Comparison of ENCODE assay signal across 8 cellular contexts in genomic region chr5:172897067-172897690, GRCh38.
A peak's percentile ranks its signal among the peaks of the same experiment; 100 is the strongest.
DNase-seq lines count a peak whose midpoint lies in the region; ATAC-seq and TF ChIP-seq lines count a peak whose summit lies in the region.
"Not testable (repeated sequence)": the region's sequence is repeated elsewhere in the genome, so short reads cannot be mapped to it uniquely, and the experiment has no call there.

No MANE protein-coding gene starts in this region.

- H3K4me3 ChIP-seq in AG10803 (ENCODE audit: low read length) (peak overlapping the region; percentile 12), SJSA1 (peak overlapping the region; percentile 1), heart left ventricle (peak overlapping the region in 6 of 12 donors; percentile 13 to 48 (median 34)), rectal smooth muscle tissue (ENCODE audit: low read length) (peak overlapping the region; percentile 10)
- not testable (repeated sequence) for H3K4me3 ChIP-seq in mucosa of stomach (ENCODE audit: low read length); testis

- ATAC-seq in heart left ventricle: not testable (repeated sequence)

- not testable (repeated sequence) for H3K27me3 ChIP-seq in SJSA1 (replicated peaks); heart left ventricle; mucosa of stomach (ENCODE audit: control insufficient read depth, insufficient read depth, low read length); rectal smooth muscle tissue (ENCODE audit: control insufficient read depth, insufficient read depth, low read length); testis

- not testable (repeated sequence) for H3K9me3 Mint-ChIP-seq in activated naive CD4-positive, alpha-beta T cell treated with anti-CD3 and anti-CD28 coated beads, Interleukin-2, amount 50 U/mL, for 24 hours

- TF ChIP-seq POLR2A in heart left ventricle (IDR thresholded peaks at IDR 0.05); testis (IDR thresholded peaks at IDR 0.05): not testable (repeated sequence)

- TF ChIP-seq CTCF in AG10803 (conservative IDR thresholded peaks at IDR 0.05; ENCODE audit: low read length); heart left ventricle (IDR thresholded peaks at IDR 0.05); testis (IDR thresholded peaks at IDR 0.05): not testable (repeated sequence)

- peak overlapping the region; percentile 56 for H3K9ac ChIP-seq in mucosa of stomach (ENCODE audit: low read length)
- not testable (repeated sequence) for H3K9ac ChIP-seq in rectal smooth muscle tissue (ENCODE audit: low read length)

- not testable (repeated sequence) for DNase-seq in AG10803 (ENCODE audit: low read depth); SJSA1 (ENCODE audit: low read depth in 1 of 2, low spot score in 2 of 2); heart left ventricle; testis

- H3K4me3 Mint-ChIP-seq in activated naive CD4-positive, alpha-beta T cell treated with anti-CD3 and anti-CD28 coated beads, Interleukin-2, amount 50 U/mL, for 24 hours: not testable (repeated sequence)

- H3K27ac ChIP-seq in SJSA1 (peak overlapping the region; percentile 86), cingulate gyrus (ENCODE audit: low read depth, low read length) (peak overlapping the region; percentile 79), heart left ventricle (peak overlapping the region; percentile 31 to 92 (median 86)), rectal smooth muscle tissue (ENCODE audit: low read depth, low read length) (peak overlapping the region; percentile 92), testis (peak overlapping the region; percentile 78 to 92)

- peaks cover 76% of the 10 kb centered on the region for H3K4me1 ChIP-seq in SJSA1 (replicated peaks)
- H3K4me1 ChIP-seq in heart left ventricle: peaks cover 2 to 60% (median 53%) of the 10 kb centered on the region in 12 donors
- H3K4me1 ChIP-seq in mucosa of stomach (ENCODE audit: control insufficient read depth, insufficient read depth, low read length): peaks cover 33% of the 10 kb centered on the region
- H3K4me1 ChIP-seq in rectal smooth muscle tissue (ENCODE audit: control insufficient read depth, insufficient read depth, low read length): peaks cover 30% of the 10 kb centered on the region
- H3K4me1 ChIP-seq in testis: peaks cover 47% of the 10 kb centered on the region

- intact Hi-C loops in heart left ventricle (cut with DNase I): loop anchor here in 1 of 10 donors (10.0 kb wide), 1 partner anchor 122 kb away; the partner anchor contains the start of gene DUSP1
- intact Hi-C loops in testis (cut with DNase I; ENCODE audit: low total_unique reads): not testable (repeated sequence)

- H3K36me3 ChIP-seq in SJSA1: peaks cover 51% of the 10 kb centered on the region
- peaks cover 0 to 18% (median 0%) of the 10 kb centered on the region in 9 donors for H3K36me3 ChIP-seq in heart left ventricle
- not testable (repeated sequence) for H3K36me3 ChIP-seq in mucosa of stomach (ENCODE audit: control insufficient read depth, insufficient read depth, low read length); rectal smooth muscle tissue (ENCODE audit: control insufficient read depth, insufficient read depth, low read length); testis (ENCODE audit: low read depth, missing control alignments)

- H3K36me3 Mint-ChIP-seq in activated naive CD4-positive, alpha-beta T cell treated with anti-CD3 and anti-CD28 coated beads, Interleukin-2, amount 50 U/mL, for 24 hours: not testable (repeated sequence)

- not testable (repeated sequence) for H3K4me1 Mint-ChIP-seq in activated naive CD4-positive, alpha-beta T cell treated with anti-CD3 and anti-CD28 coated beads, Interleukin-2, amount 50 U/mL, for 24 hours

- H3K27me3 Mint-ChIP-seq in activated naive CD4-positive, alpha-beta T cell treated with anti-CD3 and anti-CD28 coated beads, Interleukin-2, amount 50 U/mL, for 24 hours: not testable (repeated sequence)

- peak overlapping the region; percentile 23 for H3K27ac Mint-ChIP-seq in activated naive CD4-positive, alpha-beta T cell treated with anti-CD3 and anti-CD28 coated beads, Interleukin-2, amount 50 U/mL, for 24 hours

- WGBS in heart left ventricle, 4 donors: 68 to 77% (median 73%) methylated on average over 9 of the region's 9 CpGs
- 79 to 81% methylated on average over 9 of the region's 9 CpGs for WGBS in testis, 2 donors

- not testable (repeated sequence) for H3K9me3 ChIP-seq in SJSA1 (replicated peaks); heart left ventricle; mucosa of stomach (ENCODE audit: control insufficient read depth, low read length); testis
